8 cellular contexts compared by ENCODE assay signal in the genomic region with DNA sequence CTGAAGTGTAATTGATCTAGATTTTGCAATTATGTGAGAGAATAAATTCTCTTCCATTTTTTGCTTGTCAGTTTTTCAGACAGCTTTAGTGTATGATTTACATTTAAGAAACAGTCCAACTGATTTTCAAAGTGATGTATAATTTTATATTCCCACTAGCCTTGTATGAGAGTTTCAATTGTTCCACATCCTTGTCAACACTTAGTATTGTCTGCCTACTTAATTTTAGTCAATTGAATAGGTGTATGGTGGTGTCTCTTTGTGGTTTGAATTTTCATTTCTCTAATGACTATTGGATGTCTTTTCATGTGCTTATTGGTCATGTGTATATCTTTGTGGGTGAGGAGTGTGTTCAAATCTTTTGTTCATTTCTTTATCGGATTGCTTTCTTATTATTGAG. TPM values are rescaled to one million over a fixed set of nuclear protein-coding genes. Genes with fewer than 3 reads are reported as not detected.
"Had no signal": no experiment of that assay in that cellular context is flagged by ENCODE, and none has a peak within 500 bp of the region (broad histone marks: within the 10 kb centered on the region; RNA-seq: fewer than 3 reads in every experiment).

No MANE protein-coding gene starts in this region.

- H3K4me3 ChIP-seq: GM23248, HAP-1 had no signal

- FAIRE-seq: HTR-8/SVneo had no signal

- H2AFZ ChIP-seq: GM23248 had no signal

- DNase-seq: GM23248, GOT3, H7, KG1 had no signal

- ATAC-seq: HCT116 had no signal

- H3K4me1 ChIP-seq: HAP-1 had no signal

- H3K36me3 ChIP-seq: HAP-1 had no signal

- H3K9me3 ChIP-seq: HAP-1 had no signal

- H3K9ac ChIP-seq: GM23248 had no signal

- H3K27ac ChIP-seq: GM23248 had no signal

RNA-seq across cellular contexts. Expression of a gene that starts 49.4 kb away (rescaled TPM):
- polyA plus RNA-seq: IgD-negative memory B cell had no signal
